Comparison of ENCODE assay signal across 17 cellular contexts in genomic region chr11:5343474-5344335, GRCh38. TPM values are rescaled to one million over a fixed set of nuclear protein-coding genes. Genes with fewer than 3 reads are reported as not detected.
"Had no signal": no experiment of that assay in that cellular context is flagged by ENCODE, and none has a peak within 500 bp of the region (broad histone marks: within the 10 kb centered on the region; RNA-seq: fewer than 3 reads in every experiment).

Gene OR51B5, minus strand, starts transcription at chr11:5343524. Its CDS starts 0 bp downstream, at chr11:5343524.

- H3K4me1 Mint-ChIP-seq: activated CD4-positive, alpha-beta memory T cell treated with anti-CD3 and anti-CD28 coated beads, Interleukin-2, amount 10 ng/mL, durations not matched to agents 7 days and 5 days; activated CD4-positive, alpha-beta T cell treated with anti-CD3 and anti-CD28 coated beads for 36 hours; activated naive CD8-positive, alpha-beta T cell treated with anti-CD3 and anti-CD28 coated beads, Interleukin-2, amount 50 U/mL, for 24 hours; immature natural killer cell; natural killer cell had no signal

- H3K4me3 Mint-ChIP-seq: activated CD4-positive, alpha-beta memory T cell treated with anti-CD3 and anti-CD28 coated beads, Interleukin-2, amount 10 ng/mL, durations not matched to agents 7 days and 5 days; activated CD4-positive, alpha-beta T cell treated with anti-CD3 and anti-CD28 coated beads for 36 hours; activated naive CD8-positive, alpha-beta T cell treated with anti-CD3 and anti-CD28 coated beads, Interleukin-2, amount 50 U/mL, for 24 hours; immature natural killer cell; natural killer cell had no signal

- ATAC-seq: activated CD4-positive, alpha-beta T cell treated with anti-CD3 and anti-CD28 coated beads for 36 hours; activated naive CD8-positive, alpha-beta T cell treated with anti-CD3 and anti-CD28 coated beads, Interleukin-2, amount 50 U/mL, for 24 hours; mucosa of descending colon; natural killer cell; right cardiac atrium had no signal

- H3K9me3 Mint-ChIP-seq: activated CD4-positive, alpha-beta memory T cell treated with anti-CD3 and anti-CD28 coated beads, Interleukin-2, amount 10 ng/mL, durations not matched to agents 7 days and 5 days; activated naive CD8-positive, alpha-beta T cell treated with anti-CD3 and anti-CD28 coated beads, Interleukin-2, amount 50 U/mL, for 24 hours had no signal

- H3K27me3 Mint-ChIP-seq: activated CD4-positive, alpha-beta memory T cell treated with anti-CD3 and anti-CD28 coated beads, Interleukin-2, amount 10 ng/mL, durations not matched to agents 7 days and 5 days had no signal

- DNase-seq: activated CD4-positive, alpha-beta memory T cell treated with anti-CD3 and anti-CD28 coated beads, Interleukin-2, amount 10 ng/mL, durations not matched to agents 7 days and 5 days; activated CD4-positive, alpha-beta T cell treated with anti-CD3 and anti-CD28 coated beads for 36 hours; activated CD8-positive, alpha-beta memory T cell treated with anti-CD3 and anti-CD28 coated beads, Interleukin-2, amount 50 U/mL, for 4 hours; activated naive CD4-positive, alpha-beta T cell treated with Interleukin-2 at 50 U/mL for 16 hours; activated naive CD8-positive, alpha-beta T cell treated with anti-CD3 and anti-CD28 coated beads, Interleukin-2, amount 50 U/mL, for 24 hours; cortex of kidney; erythroblast; glutamatergic neuron; immature natural killer cell; mucosa of descending colon; natural killer cell; right cardiac atrium; small intestine; T1000 had no signal

- H3K4me3 ChIP-seq: mucosa of descending colon had no signal

- H3K27ac Mint-ChIP-seq: activated CD4-positive, alpha-beta memory T cell treated with anti-CD3 and anti-CD28 coated beads, Interleukin-2, amount 10 ng/mL, durations not matched to agents 7 days and 5 days; activated CD4-positive, alpha-beta T cell treated with anti-CD3 and anti-CD28 coated beads for 36 hours; activated naive CD8-positive, alpha-beta T cell treated with anti-CD3 and anti-CD28 coated beads, Interleukin-2, amount 50 U/mL, for 24 hours; immature natural killer cell; natural killer cell; progenitor cell of endocrine pancreas had no signal

- H3K36me3 Mint-ChIP-seq: immature natural killer cell, natural killer cell had no signal

- H3K9me3 ChIP-seq: mucosa of descending colon had no signal

- FAIRE-seq: small intestine had no signal

RNA-seq across cellular contexts. Expression of gene OR51B5, which starts in this region (rescaled TPM):
- total RNA-seq: activated CD4-positive, alpha-beta memory T cell treated with anti-CD3 and anti-CD28 coated beads, Interleukin-2, amount 10 ng/mL, durations not matched to agents 7 days and 5 days; activated CD4-positive, alpha-beta T cell treated with anti-CD3 and anti-CD28 coated beads for 36 hours; cardiac septum; lung microvascular endothelial cell; mucosa of descending colon; natural killer cell had no signal
